ENCODE assay signal across 8 cellular contexts in the genomic region with DNA sequence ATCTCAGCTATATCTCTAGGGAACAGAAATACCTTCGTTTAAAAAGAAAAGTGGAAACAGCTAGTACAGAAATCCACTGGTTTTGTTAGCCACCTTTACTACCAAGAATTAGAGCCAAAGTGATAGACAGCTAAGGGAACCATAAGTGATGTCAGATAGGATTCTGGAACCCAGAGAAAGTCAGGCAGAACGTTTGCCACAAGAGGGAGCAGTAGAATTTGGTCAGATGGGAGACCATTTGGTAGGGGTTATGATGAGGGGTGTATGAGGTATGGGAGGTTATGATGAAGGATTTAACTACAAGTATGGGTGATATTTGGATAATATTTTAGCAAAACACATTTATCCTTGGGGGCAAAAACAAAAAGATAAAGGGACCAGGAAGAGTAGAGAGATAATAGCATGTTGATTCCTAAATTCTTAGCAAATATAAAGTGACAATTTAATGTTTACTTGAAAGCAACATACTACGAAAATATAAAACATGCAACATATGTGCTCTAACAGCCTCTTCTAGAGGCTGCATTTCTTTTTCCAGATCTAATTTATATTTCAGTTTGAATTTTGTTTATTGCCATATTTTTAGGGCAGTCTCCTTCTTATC. TPM values are rescaled to one million over a fixed set of nuclear protein-coding genes. Genes with fewer than 3 reads are reported as not detected.
DNase-seq lines count a peak whose midpoint lies in the region; ATAC-seq and FAIRE-seq lines count a peak whose summit lies in the region.

No MANE protein-coding gene starts in this region.

- no peak for FAIRE-seq in GM19239 (lab: Jason Lieb, UNC)

- peak; percentile 10 for DNase-seq in AG08395 (ENCODE audit: low spot score)
- peak; percentile 65 to 68 for DNase-seq in NCI-H446 (lab: John Stamatoyannopoulos, UW)
- DNase-seq in dermis blood vessel endothelial cell: peak; percentile 57
- peak; percentile 44 for DNase-seq in renal cortical epithelial cell (ENCODE audit: low read depth)
- DNase-seq in GM19239 (ENCODE audit: insufficient read length, low spot score): no peak
- DNase-seq in amniotic stem cell (lab: John Stamatoyannopoulos, UW): no peak

- peak; percentile 34 for ATAC-seq in GM18909 (IDR thresholded peaks at IDR 0.05; ENCODE audit: poor library complexity, unreplicated experiment)
- no peak for ATAC-seq in GM21390 (IDR thresholded peaks at IDR 0.05; ENCODE audit: unreplicated experiment)

RNA-seq across cellular contexts. Expression of a gene that starts 3.3 kb away (rescaled TPM):
- total RNA-seq in dermis blood vessel endothelial cell (0.47 and 1.5 TPM in 2 replicates), renal cortical epithelial cell (11.7 and 12.9 TPM in 2 replicates)

Comparison
In these comparisons a context has a peak if more than half of its experiments do, and no peak if none do; other contexts are left out.
1. DNase-seq: peak in AG08395 (single experiment), NCI-H446 (2 of 2), dermis blood vessel endothelial cell (single experiment) and renal cortical epithelial cell (single experiment); none in GM19239 (single experiment) and amniotic stem cell (single experiment).